7 cellular contexts compared by ENCODE assay signal in the genomic region with DNA sequence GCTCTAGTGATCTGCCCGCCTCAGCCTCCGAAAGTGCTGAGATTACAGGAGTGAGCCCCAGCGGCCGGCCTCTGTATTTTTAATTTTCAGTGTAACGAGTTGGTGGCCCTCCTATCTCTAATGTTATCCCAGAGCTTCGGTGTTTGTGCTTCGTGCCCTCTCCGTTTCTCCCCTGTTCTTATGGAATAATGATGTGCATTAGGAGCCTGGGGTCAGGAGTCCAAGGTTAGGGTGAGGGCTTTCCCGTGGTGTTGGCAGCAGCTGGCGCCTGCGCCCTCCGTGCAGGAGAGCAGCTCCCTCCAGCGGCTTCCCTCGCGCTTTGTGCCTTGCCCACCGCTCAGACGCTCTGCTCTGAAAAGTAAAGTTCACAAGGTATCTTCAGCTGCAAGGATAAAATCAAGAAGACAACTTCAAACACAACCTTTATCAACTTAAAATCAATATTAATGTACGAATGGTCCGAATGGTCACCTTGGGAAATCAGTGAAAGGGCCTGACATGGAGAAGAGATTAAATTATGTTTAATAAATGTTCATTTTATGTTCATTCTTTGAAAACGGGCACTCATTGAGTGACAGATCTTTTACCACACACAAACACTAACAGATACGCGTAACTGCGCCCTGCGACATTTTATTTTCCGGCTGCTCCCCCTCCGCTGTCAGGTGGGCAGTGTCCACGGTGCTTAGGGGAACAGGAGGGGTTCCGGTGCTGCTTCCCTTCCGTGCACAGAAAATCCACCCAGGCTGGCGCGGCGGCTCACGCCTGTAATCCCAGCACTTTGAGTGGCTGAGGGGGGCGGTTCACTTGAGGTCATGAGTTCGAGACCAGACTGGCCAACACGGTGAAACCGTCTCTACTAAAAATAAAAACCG.
DNase-seq lines count a peak whose midpoint lies in the region; ATAC-seq and TF ChIP-seq lines count a peak whose summit lies in the region.

No MANE protein-coding gene starts in this region.

- no peak overlapping the region for H3K27ac ChIP-seq in SU-DHL-6 (ENCODE audit: low read depth, low read length)

- no peaks in the 10 kb centered on the region for H3K9me3 Mint-ChIP-seq in immature natural killer cell

- TF ChIP-seq CTCF in SU-DHL-6 (IDR thresholded peaks at IDR 0.05; ENCODE audit: insufficient read depth, low read length, poor library complexity, severe bottlenecking) (peak; percentile 17), astrocyte of the spinal cord (IDR thresholded peaks at IDR 0.05; ENCODE audit: low read depth, low read length) (peak; percentile 68)

- H3K4me3 ChIP-seq in SU-DHL-6 (ENCODE audit: insufficient read depth, low read length, poor library complexity, severe bottlenecking) = no peak overlapping the region
- H3K4me3 ChIP-seq in astrocyte of the spinal cord (ENCODE audit: low read depth, low read length) = no peak overlapping the region

- H3K9me3 ChIP-seq in SU-DHL-6 (ENCODE audit: insufficient read depth, low read length) = peaks cover 13% of the 10 kb centered on the region; the same call in 1 of the 2 replicates

- peaks cover 15% of the 10 kb centered on the region for H3F3A ChIP-seq in SU-DHL-6 (ENCODE audit: insufficient read depth)

- H3K4me2 ChIP-seq in SU-DHL-6 (ENCODE audit: low read depth, low read length, poor library complexity, severe bottlenecking) = peak overlapping the region; percentile 4

- peak; percentile 30 for ATAC-seq in GM21367 (IDR thresholded peaks at IDR 0.05; ENCODE audit: unreplicated experiment)
- no peak for ATAC-seq in HG02973 (IDR thresholded peaks at IDR 0.05; ENCODE audit: unreplicated experiment)
- no peak for ATAC-seq in HG03521 (IDR thresholded peaks at IDR 0.05; ENCODE audit: unreplicated experiment)

- peak overlapping the region; percentile 71 to 92 (median 89) for H3K4me3 Mint-ChIP-seq in immature natural killer cell

- no peaks in the 10 kb centered on the region for H3K9me2 ChIP-seq in SU-DHL-6 (replicated peaks; ENCODE audit: insufficient read depth, low read length)

- H3K36me3 Mint-ChIP-seq in immature natural killer cell = no peaks in the 10 kb centered on the region

- H3K79me2 ChIP-seq in SU-DHL-6 (ENCODE audit: insufficient read depth, low read length) = no peaks in the 10 kb centered on the region

- H3K9ac ChIP-seq in SU-DHL-6 (ENCODE audit: low read length) = no peak overlapping the region

- no peaks in the 10 kb centered on the region for H4K20me1 ChIP-seq in SU-DHL-6 (ENCODE audit: low read depth, low read length)

- H3K36me3 ChIP-seq in SU-DHL-6 (ENCODE audit: low read length) = no peaks in the 10 kb centered on the region

- H3K4me1 Mint-ChIP-seq in immature natural killer cell = peaks cover 14 to 16% of the 10 kb centered on the region in 2 donors

- DNase-seq in astrocyte of the spinal cord (ENCODE audit: low read depth, low spot score) (peak; percentile 36), immature natural killer cell (peak; percentile 31 to 46 (median 32))
- peak; percentile 57 for DNase-seq in stimulated activated CD4-positive, alpha-beta T cell treated with anti-CD3 and anti-CD28 coated beads, Interleukin-4, amount 100 ng/mL, for 24 hours

- in situ Hi-C loops in astrocyte of the spinal cord (cut with HindIII; ENCODE audit: low sequenced_read_pairs) = no loop called here

- H3K27me3 Mint-ChIP-seq in immature natural killer cell (ENCODE audit: low read depth in 3 of 3) = peaks cover 1 to 6% (median 3%) of the 10 kb centered on the region in 3 donors

- no peaks in the 10 kb centered on the region for H3K27me3 ChIP-seq in SU-DHL-6 (ENCODE audit: low read length)

- H3K27ac Mint-ChIP-seq in immature natural killer cell = peak overlapping the region; percentile 54 to 79 (median 66)

- H2AFZ ChIP-seq in SU-DHL-6 (ENCODE audit: low read depth, low read length, severe bottlenecking) = no peak overlapping the region
